8 cellular contexts compared by ENCODE assay signal in the genomic region with DNA sequence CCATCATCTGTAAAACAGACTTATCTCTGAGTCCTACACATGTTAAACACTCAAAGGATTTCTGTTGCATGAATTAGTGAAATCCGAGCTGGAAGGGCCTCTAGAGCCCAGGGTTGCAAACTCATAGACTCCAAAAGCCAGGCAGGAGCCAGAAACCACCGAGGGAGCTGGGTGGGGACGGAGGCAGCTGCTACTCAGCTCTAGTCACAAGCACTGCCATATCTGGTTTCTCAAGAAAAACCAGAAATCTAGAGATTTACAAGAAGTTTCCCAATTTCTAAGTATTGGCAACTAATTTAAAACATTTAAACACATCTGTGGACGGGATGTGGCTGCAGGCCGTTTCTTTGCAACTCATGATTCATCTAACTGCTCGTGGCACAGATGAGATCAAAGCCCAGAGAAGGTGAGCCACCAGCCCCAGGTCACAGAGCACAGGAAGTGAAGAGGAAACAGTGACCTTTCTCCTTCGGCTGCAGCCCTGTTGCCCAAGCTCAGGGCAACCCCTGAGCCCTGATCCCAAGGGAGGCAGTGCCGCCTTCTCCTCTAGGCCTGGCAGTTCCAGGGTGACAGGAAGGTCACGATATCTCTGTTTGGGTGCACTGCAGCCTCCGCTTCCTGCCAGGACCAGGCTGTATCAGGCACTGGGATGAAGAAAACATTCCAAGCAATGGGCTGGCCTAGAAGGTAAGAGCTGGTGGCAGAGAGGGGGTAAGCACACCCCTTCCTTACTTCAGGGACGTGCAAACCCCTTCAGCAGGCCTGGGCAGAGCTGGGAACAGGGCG. TPM values are rescaled to one million over a fixed set of nuclear protein-coding genes. Genes with fewer than 3 reads are reported as not detected.
A peak's percentile ranks its signal among the peaks of the same experiment; 100 is the strongest.
DNase-seq lines count a peak whose midpoint lies in the region; ATAC-seq, FAIRE-seq and TF ChIP-seq lines count a peak whose summit lies in the region.

No MANE protein-coding gene starts in this region.

- BruUV-seq in K562 (replicated peaks; lab: Mats Ljungman, UMichigan), result no TSS peak

- H3K36me3 Mint-ChIP-seq in CD8-positive, alpha-beta T cell, result no peaks in the 10 kb centered on the region
- H3K36me3 Mint-ChIP-seq in natural killer cell, result no peaks in the 10 kb centered on the region

- peak overlapping the region; percentile 15 for H3K4me3 Mint-ChIP-seq in CD8-positive, alpha-beta T cell
- H3K4me3 Mint-ChIP-seq in natural killer cell, result peak overlapping the region; percentile 47

- no peaks in the 10 kb centered on the region for H3K9me1 ChIP-seq in K562 (ENCODE audit: control insufficient read depth, insufficient read depth, low read length)

- CTCF ChIA-PET in CD8-positive, alpha-beta T cell (lab: Charles Lee), result interaction anchor here (1.2 kb wide), 1 partner anchor 17 kb away, joined by 3 read pairs; no protein-coding TSS in a partner anchor
- CTCF ChIA-PET in K562 (lab: Yijun Ruan, JAX; ENCODE audit: low intra/inter-chr PET ratio), result no interaction called here

- no peak for TF ChIP-seq CTCF in CD8-positive, alpha-beta T cell (IDR thresholded peaks at IDR 0.05)
- TF ChIP-seq CTCF in K562 (IDR thresholded peaks at IDR 0.05 in 2 of 3, conservative IDR thresholded peaks at IDR 0.05 in 1 of 3; ENCODE audit: insufficient read depth in 2 of 3, low read depth in 1 of 3, low read length in 3 of 3) (no peak), natural killer cell (IDR thresholded peaks at IDR 0.05) (no peak), upper lobe of left lung (IDR thresholded peaks at IDR 0.05) (no peak)

- H3K4me1 Mint-ChIP-seq in CD8-positive, alpha-beta T cell (ENCODE audit: low read depth), result peaks cover 33% of the 10 kb centered on the region
- peaks cover 33 to 69% of the 10 kb centered on the region in 2 donors for H3K4me1 Mint-ChIP-seq in natural killer cell

- H3K9me3 Mint-ChIP-seq in CD8-positive, alpha-beta T cell, result no peaks in the 10 kb centered on the region
- peaks cover 0 to 3% of the 10 kb centered on the region in 2 donors for H3K9me3 Mint-ChIP-seq in natural killer cell

- H4K20me1 ChIP-seq in K562 (replicated peaks; ENCODE audit: control insufficient read depth, insufficient read depth, low read length), result peaks cover 4% of the 10 kb centered on the region; the same call in 1 of the 2 replicates

- intact Hi-C loops in CD8-positive, alpha-beta T cell (cut with DNase I, micrococcal nuclease), result no loop called here
- intact Hi-C loops in K562 (cut with micrococcal nuclease) (no loop called here), natural killer cell (cut with micrococcal nuclease) (no loop called here)

- TF ChIP-seq RAD21 in K562 (CRISPR knock-in tag; conservative IDR thresholded peaks at IDR 0.05 in 1 of 2, IDR thresholded peaks at IDR 0.05 in 1 of 2), result no peak

- FAIRE-seq in RCC 7860 (lab: Jason Lieb, UNC) (no peak), K562 (lab: Jason Lieb, UNC) (no peak)

- TF ChIP-seq EP300 in K562 (IDR thresholded peaks at IDR 0.05; ENCODE audit: low read length) (no peak), upper lobe of left lung (IDR thresholded peaks at IDR 0.05) (no peak)

- DNase-seq in CD8-positive, alpha-beta T cell, result peak in 2 of 7 experiments; percentile 17 to 36
- DNase-seq in RCC 7860 (ENCODE audit: low spot score) (peak; percentile 69), K562 (ENCODE audit: extremely low read depth in 1 of 4, low spot score in 3 of 4) (no peak), natural killer cell (no peak), upper lobe of left lung (no peak), retina (no peak), COLO829 (ENCODE audit: low spot score) (no peak)

- no peaks in the 10 kb centered on the region for H3K9me3 ChIP-seq in CD8-positive, alpha-beta T cell (ENCODE audit: low read length)
- H3K9me3 ChIP-seq in K562 (replicated peaks; ENCODE audit: control insufficient read depth, insufficient read depth, low read depth, low read length) (no peaks in the 10 kb centered on the region), upper lobe of left lung (no peaks in the 10 kb centered on the region)

- no peaks in the 10 kb centered on the region for H3K79me2 ChIP-seq in K562 (ENCODE audit: control insufficient read depth, insufficient read depth, low read length)

- H3K27ac Mint-ChIP-seq in CD8-positive, alpha-beta T cell, result peak overlapping the region; percentile 29
- peak overlapping the region; percentile 44 to 87 for H3K27ac Mint-ChIP-seq in natural killer cell

- no peak overlapping the region for H3K4me2 ChIP-seq in K562 (ENCODE audit: insufficient read depth, low read length)

- no peak overlapping the region for H3K4me3 ChIP-seq in CD8-positive, alpha-beta T cell (ENCODE audit: low read depth, low read length)
- H3K4me3 ChIP-seq in K562 (no peak overlapping the region), upper lobe of left lung (no peak overlapping the region)

- no peaks in the 10 kb centered on the region for H3K27me3 ChIP-seq in CD8-positive, alpha-beta T cell (ENCODE audit: insufficient read depth, low read length)
- H3K27me3 ChIP-seq in K562 (ENCODE audit: control insufficient read depth in 2 of 2, insufficient read depth in 2 of 2, low read length in 2 of 2) (peaks cover 34 to 50% of the 10 kb centered on the region in 2 experiments), upper lobe of left lung (no peaks in the 10 kb centered on the region)

- 8% methylated on average over 12 of the region's 12 CpGs for WGBS in K562 (ENCODE audit: insufficient coverage, low coverage, missing lambda C conversion rate)
- 25 to 58% methylated on average over 6 to 12 of the region's 12 CpGs for WGBS in upper lobe of left lung, 2 donors

- in situ Hi-C loops in K562 (cut with MboI), result no loop called here

- no peak for TF ChIP-seq POLR2A in K562 (conservative IDR thresholded peaks at IDR 0.05)
- TF ChIP-seq POLR2A in upper lobe of left lung (IDR thresholded peaks at IDR 0.05), result no peak
- TF ChIP-seq POLR2A in GM18505 (IDR thresholded peaks at IDR 0.05; ENCODE audit: borderline replicate concordance, extremely low read depth, insufficient read depth, insufficient read length), result no peak

- peaks cover 23% of the 10 kb centered on the region for H3K4me1 ChIP-seq in CD8-positive, alpha-beta T cell (ENCODE audit: insufficient read depth, low read length)
- H3K4me1 ChIP-seq in K562 (replicated peaks in 1 of 2; ENCODE audit: control insufficient read depth in 2 of 2, insufficient read depth in 2 of 2, low read length in 2 of 2), result 0 out of 5 replicates have a peak, but pooled peaks cover 0 to 3% of the 10 kb centered on the region in 2 experiments
- peaks cover 20 to 45% (median 29%) of the 10 kb centered on the region in 4 donors for H3K4me1 ChIP-seq in upper lobe of left lung

- no peak overlapping the region for H2AFZ ChIP-seq in K562 (ENCODE audit: low read depth, low read length)

- ATAC-seq in CD8-positive, alpha-beta T cell, result peak; percentile 35
- no peak for ATAC-seq in K562
- ATAC-seq in natural killer cell, result peak; percentile 50 to 69 (median 60)
- peak; percentile 24 to 84 for ATAC-seq in upper lobe of left lung (ENCODE audit: low FRiP score in 2 of 2)
- ATAC-seq in GM18505 (IDR thresholded peaks at IDR 0.05; ENCODE audit: unreplicated experiment), result no peak

- no peaks in the 10 kb centered on the region for H3K36me3 ChIP-seq in CD8-positive, alpha-beta T cell (ENCODE audit: insufficient read depth, low read length)
- H3K36me3 ChIP-seq in K562 (ENCODE audit: control insufficient read depth, insufficient read depth, low read length) (no peaks in the 10 kb centered on the region), upper lobe of left lung (no peaks in the 10 kb centered on the region)

- no peak overlapping the region for H3K27ac ChIP-seq in CD8-positive, alpha-beta T cell (ENCODE audit: low read depth, low read length)
- H3K27ac ChIP-seq in K562 (ENCODE audit: extremely low read depth, low read depth, low read length) (no peak overlapping the region), upper lobe of left lung (peak overlapping the region; percentile 39 to 75 (median 60))

- POLR2A ChIA-PET in CD8-positive, alpha-beta T cell (lab: Charles Lee), result no interaction called here
- POLR2A ChIA-PET in K562 (lab: Yijun Ruan, JAX), result interaction anchor here (0.7 to 1.6 kb wide), 3 partner anchors 15 to 63 kb away, joined by 4 to 6 read pairs (median 4); no protein-coding TSS in a partner anchor

- H3K27me3 Mint-ChIP-seq in CD8-positive, alpha-beta T cell (ENCODE audit: low read depth), result peaks cover 4% of the 10 kb centered on the region
- H3K27me3 Mint-ChIP-seq in natural killer cell (ENCODE audit: low read depth in 2 of 2), result peaks cover 0 to 15% of the 10 kb centered on the region in 2 donors

- H3K9ac ChIP-seq in K562 (ENCODE audit: insufficient read depth in 1 of 2, low read depth in 2 of 2, low read length in 2 of 2), result peak overlapping the region in 1 of 2 experiments; percentile 16; a peak in 1 of 4 replicates

TF ChIP-seq in K562, 482 proteins besides CTCF, POLR2A, EP300 and RAD21 (continues in another document):
- peak; percentile 84 for TF ChIP-seq ZFP36 (IDR thresholded peaks at IDR 0.05; ENCODE audit: low read depth, low read length, partially characterized antibody)
- peak; percentile 89 for TF ChIP-seq ETV1 (tag; conservative IDR thresholded peaks at IDR 0.05; ENCODE audit: low read depth)
- TF ChIP-seq BCOR (IDR thresholded peaks at IDR 0.05), result peak; percentile 72; the same call in 1 of the 2 replicates
- no peak for TF ChIP-seq GTF2E2 (tag; IDR thresholded peaks at IDR 0.05)
- TF ChIP-seq SMARCA5 (IDR thresholded peaks at IDR 0.05), result 0 out of 2 replicates have a peak, but pooled peaks have one; percentile 39
- 0 out of 4 replicates have a peak, but pooled peaks of 1 of the 2 experiments have one; percentile 20 for TF ChIP-seq KDM1A (IDR thresholded peaks at IDR 0.05)

RNA-seq across cellular contexts. Expression of a gene that starts 26.4 kb away (rescaled TPM):
- not detected for total RNA-seq in CD8-positive, alpha-beta T cell
- total RNA-seq in K562 (2011; cell fraction: chromatin; rRNA removed; ENCODE audit: low replicate concordance), result not detected in 2 replicates
- not detected in 2 replicates for total RNA-seq in K562 (2011; cell fraction: nucleolus; rRNA removed)
- total RNA-seq in K562 (2011; cell fraction: nucleoplasm; rRNA removed), result not detected in 2 replicates
- not detected in 2 replicates for total RNA-seq in K562 (2014; rRNA removed)
- total RNA-seq in K562 (2014; rRNA removed; fragmentation: Illumina TruSeq; extraction: Trizol), result not detected in 2 replicates
- total RNA-seq in K562 (2015; rRNA removed; fragmentation: Illumina TruSeq; extraction: Trizol), result not detected in 2 replicates
- 0.16 TPM in 1 of 2 replicates, not detected in the other for total RNA-seq in K562 (2021)
- not detected in 2 replicates for polyA plus RNA-seq in K562 (2011; rRNA removed)
- polyA plus RNA-seq in K562 (2011; cell fraction: cytosol; rRNA removed), result 0.01 TPM in 1 of 2 replicates, not detected in the other
- polyA plus RNA-seq in K562 (2011; cell fraction: nucleus; rRNA removed), result not detected in 2 replicates
- not detected in 2 replicates for polyA plus RNA-seq in K562 (2012)
- polyA plus RNA-seq in K562 (2014; fragmentation: Illumina TruSeq; extraction: Trizol), result not detected in 2 replicates
- polyA plus RNA-seq in K562 (2014; fragmentation: Nextera tagmentation; extraction: Ambion mirVana), result not detected
- not detected in 2 replicates for polyA plus RNA-seq in K562 (2014; rRNA removed)
- not detected in 2 replicates for polyA minus RNA-seq in K562 (2011; rRNA and poly(A)+ RNA removed)
- polyA minus RNA-seq in K562 (2011; cell fraction: cytosol; rRNA and poly(A)+ RNA removed), result not detected in 2 replicates
- polyA minus RNA-seq in K562 (2011; cell fraction: nucleus; rRNA and poly(A)+ RNA removed), result not detected in 2 replicates
- not detected for total RNA-seq in natural killer cell
- 10 to 100 TPM in 4 of 6 donors, 1 to 10 TPM in 2; 8.2 to 71.4 (median 18.4) TPM for total RNA-seq in upper lobe of left lung

Comparison
In these comparisons a context has a peak if more than half of its experiments do, and no peak if none do; other contexts are left out.
1. ATAC-seq: peak in CD8-positive, alpha-beta T cell (single experiment), natural killer cell (3 of 3) and upper lobe of left lung (2 of 2); none in K562 (single experiment) and GM18505 (single experiment).
2. H3K27ac ChIP-seq: peak in upper lobe of left lung (4 of 4); none in CD8-positive, alpha-beta T cell (single experiment) and K562 (single experiment).
3. RNA of a gene that starts 26.4 kb away (total RNA-seq): 8.2 to 71.4 TPM in upper lobe of left lung; not detected in CD8-positive, alpha-beta T cell, 0.16 TPM in K562 and not detected in natural killer cell; every median in the first group is over 4 times any median in the second.